19 cellular contexts compared by ENCODE assay signal in the genomic region with DNA sequence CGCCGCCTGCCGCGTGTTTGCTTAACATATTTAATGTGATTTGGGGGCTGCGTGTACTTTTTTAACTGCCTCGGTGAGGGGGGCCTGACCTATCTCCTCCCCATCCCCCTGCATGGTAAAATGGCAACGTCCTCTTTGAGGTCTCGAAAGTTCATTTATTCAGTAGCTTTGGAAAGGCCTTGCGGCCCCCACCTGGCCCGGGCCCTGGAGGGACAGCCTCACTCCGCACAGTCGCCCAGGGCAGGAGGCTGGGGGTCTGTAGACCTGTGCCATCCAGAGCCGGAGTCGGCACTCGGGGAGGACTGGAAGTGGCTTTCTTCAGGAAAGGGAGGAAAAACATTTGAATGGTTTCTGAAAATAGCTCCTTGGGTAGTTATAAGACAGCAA. TPM values are rescaled to one million over a fixed set of nuclear protein-coding genes. Genes with fewer than 3 reads are reported as not detected.
A peak's percentile ranks its signal among the peaks of the same experiment; 100 is the strongest.
DNase-seq lines count a peak whose midpoint lies in the region; ATAC-seq and TF ChIP-seq lines count a peak whose summit lies in the region.
"Had no signal": no experiment of that assay in that cellular context is flagged by ENCODE, and none has a peak within 500 bp of the region (broad histone marks: within the 10 kb centered on the region; RNA-seq: fewer than 3 reads in every experiment).

No MANE protein-coding gene starts in this region.

- ATAC-seq in left colon, result no peak

- H3K9me3 ChIP-seq in suprapubic skin (no peaks in the 10 kb centered on the region), WERI-Rb-1 (ENCODE audit: severe bottlenecking) (no peaks in the 10 kb centered on the region)
- H3K9me3 ChIP-seq: BE2C, MG63 had no signal

- H3K4me3 ChIP-seq in suprapubic skin (no peak overlapping the region), WERI-Rb-1 (ENCODE audit: low read depth, low read length) (no peak overlapping the region)
- H3K4me3 ChIP-seq: MG63, PC-9 had no signal

- intact Hi-C loops in left colon (cut with DNase I, micrococcal nuclease), result no loop called here

- H3K36me3 ChIP-seq in suprapubic skin (no peaks in the 10 kb centered on the region), WERI-Rb-1 (no peaks in the 10 kb centered on the region)
- H3K36me3 ChIP-seq: BE2C, MG63 had no signal

- no peak for TF ChIP-seq EP300 in suprapubic skin (IDR thresholded peaks at IDR 0.05)

- WGBS in suprapubic skin, result 86% methylated on average over 15 of the region's 15 CpGs

- peaks cover 69% of the 10 kb centered on the region for H3K27me3 ChIP-seq in suprapubic skin
- H3K27me3 ChIP-seq in WERI-Rb-1 (ENCODE audit: insufficient read depth, low read depth, severe bottlenecking), result peaks cover 6% of the 10 kb centered on the region
- H3K27me3 ChIP-seq: MG63 had no signal

- DNase-seq in activated T-cell treated with anti-CD3 and anti-CD28 coated beads, Interleukin-2, amount 50 U/mL, for 1 hour, result peak; percentile 5
- DNase-seq in activated T-cell treated with anti-CD3 and anti-CD28 coated beads for 4 hours (no peak), caudate nucleus (lab: John Stamatoyannopoulos, UW) (no peak), mesenteric fat pad (ENCODE audit: low spot score) (peak; percentile 55), suprapubic skin (ENCODE audit: low spot score in 2 of 2) (peak; percentile 46 to 77), left colon (no peak), KG1 (lab: John Stamatoyannopoulos, UW) (no peak), WERI-Rb-1 (no peak)
- DNase-seq: 8988T; BE2C; CD4-positive, alpha-beta T cell; DMS53; Karpas-422; MG63; NCI-H1092; NCI-H2081 treated with DMSO at 0.1 percent for 48 hours; NCI-H510A; PC-9 had no signal

- H3K27ac ChIP-seq in caudate nucleus (ENCODE audit: low read depth, low read length) (peak overlapping the region; percentile 95), suprapubic skin (no peak overlapping the region), WERI-Rb-1 (no peak overlapping the region)
- H3K27ac ChIP-seq: PC-9 had no signal

- no peak for TF ChIP-seq CTCF in suprapubic skin (IDR thresholded peaks at IDR 0.05)
- no peak for TF ChIP-seq CTCF in WERI-Rb-1 (IDR thresholded peaks at IDR 0.05; ENCODE audit: low read depth, low read length)

- H3K4me1 ChIP-seq in suprapubic skin, result no peaks in the 10 kb centered on the region
- H3K4me1 ChIP-seq: BE2C had no signal

- no peak for TF ChIP-seq POLR2A in suprapubic skin (IDR thresholded peaks at IDR 0.05)

RNA-seq across cellular contexts. Expression of a gene that starts 38.0 kb away (rescaled TPM):
- total RNA-seq in mesenteric fat pad (not detected), suprapubic skin (not detected), left colon (not detected)
- total RNA-seq: CD4-positive, alpha-beta T cell; HT-29; PC-9 had no signal

Comparison
In these comparisons a context has a peak if more than half of its experiments do, and no peak if none do; other contexts are left out.
1. DNase-seq: peak in activated T-cell treated with anti-CD3 and anti-CD28 coated beads, Interleukin-2, amount 50 U/mL, for 1 hour (single experiment), mesenteric fat pad (single experiment) and suprapubic skin (2 of 2); none in activated T-cell treated with anti-CD3 and anti-CD28 coated beads for 4 hours (single experiment), caudate nucleus (0 of 61), left colon (0 of 2), KG1 (single experiment) and WERI-Rb-1 (single experiment).